8 cellular contexts compared by ENCODE assay signal in the genomic region with DNA sequence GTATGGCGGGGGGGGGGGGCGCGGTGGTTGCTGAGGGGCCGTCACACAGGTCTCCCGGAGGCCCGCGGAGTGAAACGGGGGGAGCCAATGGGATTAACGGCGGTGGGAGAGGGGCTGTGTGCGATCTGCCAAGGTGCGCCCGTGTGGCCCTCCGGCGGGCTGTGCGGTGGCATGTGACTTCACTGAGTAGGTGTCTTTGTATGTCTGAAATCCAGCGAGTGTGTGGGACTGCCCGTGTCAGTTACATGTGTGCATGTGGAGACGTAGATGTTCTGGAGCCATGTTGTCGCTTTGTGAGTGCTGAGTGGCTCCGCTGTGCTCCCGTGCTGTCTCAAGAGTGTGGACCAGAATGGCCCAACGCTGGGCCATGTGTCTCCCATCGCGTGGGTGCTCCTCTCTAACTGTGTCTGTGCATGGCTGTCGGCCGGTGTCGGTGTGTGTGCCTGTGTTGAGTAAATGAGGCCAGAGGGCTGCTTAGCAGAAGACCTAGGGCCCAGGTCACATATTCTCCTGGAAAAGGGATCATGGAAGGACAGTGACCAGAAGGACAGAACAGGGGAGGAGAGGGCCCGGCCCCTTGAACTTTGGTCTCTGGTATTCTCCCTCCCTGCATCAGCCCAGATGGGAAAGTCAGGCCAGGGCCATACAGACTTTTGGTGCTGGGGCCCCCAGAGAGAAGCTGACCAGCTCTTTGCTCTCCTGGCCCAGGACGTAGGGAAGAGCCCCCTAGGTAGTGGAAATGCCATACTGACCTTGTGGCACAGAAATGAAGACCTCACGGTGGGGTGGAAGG. TPM values are rescaled to one million over a fixed set of nuclear protein-coding genes. Genes with fewer than 3 reads are reported as not detected.
DNase-seq lines count a peak whose midpoint lies in the region; ATAC-seq and TF ChIP-seq lines count a peak whose summit lies in the region.

No MANE protein-coding gene starts in this region.

- peak; percentile 47 for DNase-seq in ELR (ENCODE audit: low read depth)
- no peak for DNase-seq in OCI-LY7 (ENCODE audit: low spot score)
- peak; percentile 77 for DNase-seq in endodermal cell
- DNase-seq in nephron progenitor cell = peak; percentile 34
- DNase-seq in HPDE6-E6E7 (ENCODE audit: extremely low spot score) = no peak
- no peak for DNase-seq in ureter (ENCODE audit: low spot score)

- H3K9me3 ChIP-seq in OCI-LY7 (ENCODE audit: low read length) = no peaks in the 10 kb centered on the region
- H3K9me3 ChIP-seq in endodermal cell (ENCODE audit: control insufficient read depth, low read length) = no peaks in the 10 kb centered on the region

- H3K79me2 ChIP-seq in OCI-LY7 (ENCODE audit: insufficient read depth, low read depth, low read length) = no peaks in the 10 kb centered on the region

- H3K4me3 Mint-ChIP-seq in endodermal cell (peak overlapping the region; percentile 82), nephron progenitor cell (peak overlapping the region; percentile 97)

- H3K4me3 ChIP-seq in OCI-LY7 (ENCODE audit: low read depth, low read length, poor library complexity, severe bottlenecking) = no peak overlapping the region
- peak overlapping the region; percentile 94 for H3K4me3 ChIP-seq in endodermal cell (ENCODE audit: low read length)

- H3K27me3 ChIP-seq in endodermal cell (ENCODE audit: control insufficient read depth, insufficient read depth, low read length, poor library complexity, severe bottlenecking) = peaks cover 4% of the 10 kb centered on the region

- no TSS peak for BruUV-seq in OCI-LY7 (replicated peaks; lab: Mats Ljungman, UMichigan)

- H3K27me3 Mint-ChIP-seq in endodermal cell (ENCODE audit: insufficient read depth) (peaks cover 23% of the 10 kb centered on the region), nephron progenitor cell (ENCODE audit: low read depth, poor library complexity) (peaks cover 4% of the 10 kb centered on the region)

- H3K4me1 Mint-ChIP-seq in endodermal cell = peaks cover 44% of the 10 kb centered on the region
- peaks cover 80% of the 10 kb centered on the region for H3K4me1 Mint-ChIP-seq in nephron progenitor cell

- ATAC-seq in GM21576 (IDR thresholded peaks at IDR 0.05; ENCODE audit: unreplicated experiment) (no peak), HG02610 (IDR thresholded peaks at IDR 0.05; ENCODE audit: unreplicated experiment) (no peak)

- H3K27ac Mint-ChIP-seq in endodermal cell = peak overlapping the region; percentile 73
- peak overlapping the region; percentile 98 for H3K27ac Mint-ChIP-seq in nephron progenitor cell

- peaks cover 27% of the 10 kb centered on the region for H3K36me3 Mint-ChIP-seq in endodermal cell (ENCODE audit: low read depth)
- H3K36me3 Mint-ChIP-seq in nephron progenitor cell (ENCODE audit: low read depth) = peaks cover 13% of the 10 kb centered on the region

- H3K9me2 ChIP-seq in OCI-LY7 (ENCODE audit: insufficient read depth, low read length) = no peaks in the 10 kb centered on the region

- no peak overlapping the region for H2AFZ ChIP-seq in OCI-LY7 (ENCODE audit: low read length)

- H3K9me3 Mint-ChIP-seq in endodermal cell (no peaks in the 10 kb centered on the region), nephron progenitor cell (no peaks in the 10 kb centered on the region)

- CTCF ChIA-PET in OCI-LY7 (lab: Charles Lee; ENCODE audit: unreplicated experiment) = interaction anchor here (1.1 to 2.8 kb wide), 2 partner anchors 11 to 14 kb away, joined by 3 to 21 read pairs; a partner anchor contains a TSS

- H3K9ac ChIP-seq in endodermal cell (ENCODE audit: extremely low read depth, low read length, poor library complexity, severe bottlenecking) = peak overlapping the region; percentile 28

- peak overlapping the region; percentile 68; the same call in 1 of the 2 replicates for H3K4me2 ChIP-seq in OCI-LY7 (ENCODE audit: low read length)

- H4K20me1 ChIP-seq in OCI-LY7 (ENCODE audit: insufficient read depth, low read length) = no peaks in the 10 kb centered on the region

- no peak overlapping the region for H3K27ac ChIP-seq in OCI-LY7 (ENCODE audit: low read depth, low read length, poor library complexity, severe bottlenecking)
- peak overlapping the region; percentile 21 for H3K27ac ChIP-seq in endodermal cell (ENCODE audit: low read depth, low read length)

- POLR2A ChIA-PET in OCI-LY7 (lab: Charles Lee) = interaction anchor here (2.1 kb wide), 1 partner anchor 14 kb away, joined by 5 read pairs; no protein-coding TSS in a partner anchor

- H3K4me1 ChIP-seq in OCI-LY7 (ENCODE audit: insufficient read depth, low read length, poor library complexity, severe bottlenecking) (peaks cover 50% of the 10 kb centered on the region), endodermal cell (ENCODE audit: control insufficient read depth, insufficient read depth, low read length) (peaks cover 15% of the 10 kb centered on the region)

- TF ChIP-seq CTCF in OCI-LY7 (conservative IDR thresholded peaks at IDR 0.05; ENCODE audit: low read length) (no peak), endodermal cell (conservative IDR thresholded peaks at IDR 0.05) (no peak), nephron progenitor cell (IDR thresholded peaks at IDR 0.05) (no peak)

- H3K36me3 ChIP-seq in OCI-LY7 (ENCODE audit: insufficient read depth, low read length) = no peaks in the 10 kb centered on the region
- H3K36me3 ChIP-seq in endodermal cell (ENCODE audit: control insufficient read depth, insufficient read depth, low read length) = peaks cover 26% of the 10 kb centered on the region

- 3% methylated on average over 22 to 27 of the region's 31 CpGs for WGBS in endodermal cell (ENCODE audit: insufficient coverage in 1 of 2, insufficient read length in 1 of 2), 2 experiments

- intact Hi-C loops in OCI-LY7 (cut with micrococcal nuclease; ENCODE audit: unreplicated experiment) = no loop called here

RNA-seq across cellular contexts. Expression of a gene that starts 1.6 kb away (rescaled TPM):
- total RNA-seq in OCI-LY7 (2014; rRNA removed; shearing (Covaris generic)) = 6.3 and 7.8 TPM in 2 replicates
- total RNA-seq in OCI-LY7 (2022) = 9.8 and 11.8 TPM in 2 replicates
- total RNA-seq in endodermal cell = 100 to 1,000 TPM; 637 to 888 TPM
- 935 TPM for polyA plus RNA-seq in endodermal cell (2013, experiment 1 of 2)
- 1,020 TPM for polyA plus RNA-seq in endodermal cell (2013, experiment 2 of 2)
- 288 TPM for total RNA-seq in ureter

RNA-seq across cellular contexts. Expression of a gene that starts 4.5 kb away (rescaled TPM):
- total RNA-seq in OCI-LY7 (2014; rRNA removed; shearing (Covaris generic)) = 0.19 and 0.62 TPM in 2 replicates
- total RNA-seq in OCI-LY7 (2022) (0.26 TPM in 1 of 2 replicates, not detected in the other), endodermal cell (1 to 10 TPM; 1.9 to 7.3 TPM), ureter (2.3 TPM)
- polyA plus RNA-seq in endodermal cell (2013, experiment 1 of 2) = 8.4 TPM
- 5.8 TPM for polyA plus RNA-seq in endodermal cell (2013, experiment 2 of 2)

RNA-seq across cellular contexts. Expression of a gene that starts 14.8 kb away (rescaled TPM):
- 87.3 and 96.2 TPM in 2 replicates for total RNA-seq in OCI-LY7 (2014; rRNA removed; shearing (Covaris generic))
- 79.7 and 81.3 TPM in 2 replicates for total RNA-seq in OCI-LY7 (2022)
- 100 to 1,000 TPM; 219 to 393 TPM for total RNA-seq in endodermal cell
- 177 TPM for polyA plus RNA-seq in endodermal cell (2013, experiment 1 of 2)
- 169 TPM for polyA plus RNA-seq in endodermal cell (2013, experiment 2 of 2)
- 139 TPM for total RNA-seq in ureter

RNA-seq across cellular contexts. Expression of a gene that starts 21.5 kb away (rescaled TPM):
- total RNA-seq in OCI-LY7 (2014; rRNA removed; shearing (Covaris generic)) = not detected in 2 replicates
- total RNA-seq in OCI-LY7 (2022) (not detected in 2 replicates), endodermal cell (1 to 10 TPM in 1 of 2 donors, under 1 TPM in 1; 0.77 to 1.3 TPM), ureter (18.0 TPM)
- polyA plus RNA-seq in endodermal cell (2013, experiment 1 of 2) = 2.2 TPM
- 1.7 TPM for polyA plus RNA-seq in endodermal cell (2013, experiment 2 of 2)

RNA-seq across cellular contexts. Expression of a gene that starts 43.9 kb away (rescaled TPM):
- 64.8 and 71.2 TPM in 2 replicates for total RNA-seq in OCI-LY7 (2014; rRNA removed; shearing (Covaris generic))
- total RNA-seq in OCI-LY7 (2022) = 51.1 and 53.8 TPM in 2 replicates
- 10 to 100 TPM; 43.3 to 69.2 TPM for total RNA-seq in endodermal cell
- polyA plus RNA-seq in endodermal cell (2013, experiment 1 of 2) = 36.9 TPM
- 34.1 TPM for polyA plus RNA-seq in endodermal cell (2013, experiment 2 of 2)
- total RNA-seq in ureter = 77.9 TPM

Comparison
In these comparisons a context has a peak if more than half of its experiments do, and no peak if none do; other contexts are left out.
1. DNase-seq: peak in ELR (single experiment), endodermal cell (single experiment) and nephron progenitor cell (single experiment); none in OCI-LY7 (single experiment), HPDE6-E6E7 (single experiment) and ureter (single experiment).
2. RNA of a gene that starts 1.6 kb away (total RNA-seq): 637 to 888 TPM in endodermal cell and 288 TPM in ureter (single experiment); 6.3 to 11.8 TPM in OCI-LY7; every median in the first group is over 10 times any median in the second.